Comparison of ENCODE assay signal across 25 cellular contexts in genomic region chr4:7947927-7948326, GRCh38. TPM values are rescaled to one million over a fixed set of nuclear protein-coding genes. Genes with fewer than 3 reads are reported as not detected.
A peak's percentile ranks its signal among the peaks of the same experiment; 100 is the strongest.
DNase-seq lines count a peak whose midpoint lies in the region; ATAC-seq, FAIRE-seq and TF ChIP-seq lines count a peak whose summit lies in the region.
"Had no signal": no experiment of that assay in that cellular context is flagged by ENCODE, and none has a peak within 500 bp of the region (broad histone marks: within the 10 kb centered on the region; RNA-seq: fewer than 3 reads in every experiment).

No MANE protein-coding gene starts in this region.

- no peak overlapping the region for H3K27ac Mint-ChIP-seq in activated T-cell treated with anti-CD3 and anti-CD28 coated beads, Interleukin-2, amount 50 U/mL, for 72 hours
- H3K27ac Mint-ChIP-seq in H9 = no peak overlapping the region
- H3K27ac Mint-ChIP-seq: activated T-helper 1 cell treated with anti-CD3 and anti-CD28 coated beads, Interleukin-12 subunit alpha, Interleukin-12 subunit beta, Interleukin-2, Interleukin-4 antibody, amounts not matched to agents 30 ng/mL and 10 ng/mL and 1 ng/mL, durations not matched to agents 14 hours and 24 hours and 36 hours had no signal

- no peak overlapping the region for H3K4me2 ChIP-seq in K562 (ENCODE audit: insufficient read depth, low read length)
- no peak overlapping the region for H3K4me2 ChIP-seq in H9 (ENCODE audit: insufficient read depth, insufficient read length, low read length)

- H3K9ac ChIP-seq in K562 (ENCODE audit: insufficient read depth in 1 of 2, low read depth in 2 of 2, low read length in 2 of 2) = no peak overlapping the region
- no peak overlapping the region for H3K9ac ChIP-seq in H9 (ENCODE audit: extremely low read depth, insufficient read length, low read length)
- H3K9ac ChIP-seq: SK-N-SH had no signal

- CTCF ChIA-PET in K562 (lab: Yijun Ruan, JAX; ENCODE audit: low intra/inter-chr PET ratio) = no interaction called here

- H3K4me1 Mint-ChIP-seq in activated T-cell treated with anti-CD3 and anti-CD28 coated beads, Interleukin-2, amount 50 U/mL, for 72 hours (ENCODE audit: low read depth) = peaks cover 21% of the 10 kb centered on the region
- H3K4me1 Mint-ChIP-seq in H9 = peaks cover 2 to 5% of the 10 kb centered on the region in 2 experiments; a peak in 3 of 4 replicates

- FAIRE-seq in K562 (lab: Jason Lieb, UNC) = no peak

- TF ChIP-seq RAD21 in K562 (CRISPR knock-in tag; conservative IDR thresholded peaks at IDR 0.05 in 1 of 2, IDR thresholded peaks at IDR 0.05 in 1 of 2) = no peak

- no peaks in the 10 kb centered on the region; the same call in 1 of the 2 replicates for H4K20me1 ChIP-seq in K562 (replicated peaks; ENCODE audit: control insufficient read depth, insufficient read depth, low read length)
- no peaks in the 10 kb centered on the region for H4K20me1 ChIP-seq in H9 (ENCODE audit: control insufficient read depth, insufficient read depth, insufficient read length)

- no peaks in the 10 kb centered on the region for H3K79me1 ChIP-seq in H9 (ENCODE audit: insufficient read depth, low read depth, low read length, poor library complexity, severe bottlenecking)

- no peak overlapping the region for H2BK12ac ChIP-seq in H9 (ENCODE audit: insufficient read length, low read depth, low read length)

- POLR2A ChIA-PET in K562 (lab: Yijun Ruan, JAX) = interaction anchor here (1.0 kb wide), 1 partner anchor 17 kb away, joined by 3 read pairs; no protein-coding TSS in a partner anchor

- H4K5ac ChIP-seq in H9 (ENCODE audit: insufficient read length, low read depth, low read length) = no peak overlapping the region

- TF ChIP-seq CTCF in K562 (IDR thresholded peaks at IDR 0.05 in 2 of 3, conservative IDR thresholded peaks at IDR 0.05 in 1 of 3; ENCODE audit: insufficient read depth in 2 of 3, low read depth in 1 of 3, low read length in 3 of 3) (no peak), H9 (conservative IDR thresholded peaks at IDR 0.05) (no peak)

- no peak overlapping the region for H3K4ac ChIP-seq in H9 (ENCODE audit: low read depth, low read length)

- peak; percentile 89 to 94 for ATAC-seq in activated T-cell treated with anti-CD3 and anti-CD28 coated beads, Interleukin-2, amount 50 U/mL, for 72 hours (replicated peaks in 1 of 2)
- ATAC-seq in K562 = no peak
- no peak for ATAC-seq in GM18867 (IDR thresholded peaks at IDR 0.05; ENCODE audit: unreplicated experiment)
- no peak for ATAC-seq in Right ventricle myocardium inferior
- ATAC-seq: PC-3 had no signal

- no peak overlapping the region for H3K18ac ChIP-seq in H9 (ENCODE audit: insufficient read length, low read depth, low read length)

- no peak for DNase-seq in activated T-cell treated with anti-CD3 and anti-CD28 coated beads, Interleukin-2, amount 50 U/mL, for 72 hours
- DNase-seq in activated T-cell treated with anti-CD3 and anti-CD28 coated beads for 4 hours (no peak), OCI-M1 (lab: John Stamatoyannopoulos, UW) (peak; percentile 4), K562 (ENCODE audit: extremely low read depth in 1 of 4, low spot score in 3 of 4) (no peak), posterior vena cava (ENCODE audit: low spot score) (peak; percentile 4), H9 (no peak), Right ventricle myocardium inferior (ENCODE audit: missing footprints) (no peak)
- DNase-seq: activated CD4-positive, CD25-positive, alpha-beta regulatory T cell treated with anti-CD3 and anti-CD28 coated beads, Interleukin-2, amount 50 U/mL, for 72 hours; EL; glutamatergic neuron; H7; Kasumi-1; mammary epithelial cell; NCI-H1417 treated with DMSO at 0.1 percent for 48 hours; NCI-H2081; NCI-H524 treated with DMSO at 0.1 percent for 48 hours; NK-92 treated with Interleukin-12 subunit alpha and Interleukin-12 subunit beta, amount 100 ng/mL, for 24 hours; PC-3; right cardiac atrium; stimulated activated CD8-positive, alpha-beta memory T cell treated with anti-CD3 and anti-CD28 coated beads, Interleukin-4, amount 100 ng/mL, for 48 hours; transverse colon had no signal

- peaks cover 5 to 8% of the 10 kb centered on the region in 2 donors for H3K9me3 Mint-ChIP-seq in activated T-cell treated with anti-CD3 and anti-CD28 coated beads, Interleukin-2, amount 50 U/mL, for 72 hours
- H3K9me3 Mint-ChIP-seq in H9 = no peaks in the 10 kb centered on the region; a peak in 2 of 5 replicates

- no peak overlapping the region for H2BK5ac ChIP-seq in H9 (ENCODE audit: insufficient read length, low read length)

- H2BK20ac ChIP-seq in H9 (ENCODE audit: low read depth, low read length, poor library complexity, severe bottlenecking) = no peak overlapping the region

- H3K9me3 ChIP-seq in K562 (replicated peaks; ENCODE audit: control insufficient read depth, insufficient read depth, low read depth, low read length) (no peaks in the 10 kb centered on the region), H9 (ENCODE audit: control insufficient read depth, low read depth, low read length) (no peaks in the 10 kb centered on the region)
- H3K9me3 ChIP-seq: SK-N-SH, transverse colon had no signal

- no peak overlapping the region for H4K8ac ChIP-seq in H9 (replicated peaks; ENCODE audit: insufficient read length, low read depth, low read length)

- H3K9me1 ChIP-seq in K562 (ENCODE audit: control insufficient read depth, insufficient read depth, low read length) = no peaks in the 10 kb centered on the region

- WGBS in K562 (ENCODE audit: insufficient coverage, low coverage, missing lambda C conversion rate) = 3% methylated on average over 4 of the region's 4 CpGs
- no CpG with 5 or more reads among the region's 4 CpGs for WGBS in H9 (ENCODE audit: extremely low coverage, insufficient read length, low lambda C conversion rate)

- H2AFZ ChIP-seq in K562 (ENCODE audit: low read depth, low read length) = no peak overlapping the region
- no peak overlapping the region for H2AFZ ChIP-seq in H9 (ENCODE audit: low read length)

- H4K91ac ChIP-seq in H9 (ENCODE audit: insufficient read length, low read depth, low read length) = no peak overlapping the region

- no TSS peak for BruUV-seq in K562 (replicated peaks; lab: Mats Ljungman, UMichigan)

- no peak overlapping the region for H3K56ac ChIP-seq in H9 (ENCODE audit: insufficient read length, low read depth, low read length)

- no peak overlapping the region for H2BK15ac ChIP-seq in H9 (ENCODE audit: low read depth, low read length)

- TF ChIP-seq EP300 in K562 (IDR thresholded peaks at IDR 0.05; ENCODE audit: low read length) = no peak

- intact Hi-C loops in K562 (cut with micrococcal nuclease) (no loop called here), posterior vena cava (cut with DNase I) (no loop called here), Right ventricle myocardium inferior (cut with DNase I) (no loop called here)

- no peak overlapping the region for H3K23ac ChIP-seq in H9 (ENCODE audit: insufficient read length, low read depth, low read length)

- peaks cover 44% of the 10 kb centered on the region for H3K27me3 Mint-ChIP-seq in activated T-cell treated with anti-CD3 and anti-CD28 coated beads, Interleukin-2, amount 50 U/mL, for 72 hours (ENCODE audit: low read depth)
- H3K27me3 Mint-ChIP-seq in H9 (ENCODE audit: low read depth) = peaks cover 6% of the 10 kb centered on the region

- no peak overlapping the region for H3K14ac ChIP-seq in H9 (ENCODE audit: insufficient read depth, low read length)

- in situ Hi-C loops in K562 (cut with MboI) = no loop called here

- H2BK120ac ChIP-seq in H9 (ENCODE audit: low read depth, low read length, poor library complexity, severe bottlenecking) = no peak overlapping the region

- H3K4me3 ChIP-seq in K562 = no peak overlapping the region
- H3K4me3 ChIP-seq: transverse colon had no signal

- H3K27me3 ChIP-seq in K562 (ENCODE audit: control insufficient read depth in 2 of 2, insufficient read depth in 2 of 2, low read length in 2 of 2) = 0 out of 5 replicates have a peak, but pooled peaks cover 0 to 14% of the 10 kb centered on the region in 2 experiments
- H3K27me3 ChIP-seq in H9 (ENCODE audit: insufficient read depth, low read length) = no peaks in the 10 kb centered on the region
- H3K27me3 ChIP-seq: transverse colon had no signal

- H3K23me2 ChIP-seq in H9 (ENCODE audit: insufficient read length, low read depth, low read length, poor library complexity, severe bottlenecking) = no peaks in the 10 kb centered on the region

- no peaks in the 10 kb centered on the region for H3K36me3 ChIP-seq in K562 (ENCODE audit: control insufficient read depth, insufficient read depth, low read length)
- H3K36me3 ChIP-seq: transverse colon had no signal

- peaks cover 4 to 12% of the 10 kb centered on the region in 2 donors for H3K36me3 Mint-ChIP-seq in activated T-cell treated with anti-CD3 and anti-CD28 coated beads, Interleukin-2, amount 50 U/mL, for 72 hours (ENCODE audit: insufficient read depth in 2 of 2)
- H3K36me3 Mint-ChIP-seq in H9 (ENCODE audit: insufficient read depth in 1 of 3, low read depth in 3 of 3) = no peaks in the 10 kb centered on the region

- no peak overlapping the region for H3T11ph ChIP-seq in H9 (ENCODE audit: low read length)

- H3K79me2 ChIP-seq in K562 (ENCODE audit: control insufficient read depth, insufficient read depth, low read length) = no peaks in the 10 kb centered on the region
- no peaks in the 10 kb centered on the region; the same call in 1 of the 2 replicates for H3K79me2 ChIP-seq in H9 (ENCODE audit: insufficient read depth, low read length)

- H2AK5ac ChIP-seq in H9 (ENCODE audit: insufficient read length, low read length) = no peak overlapping the region

- no peak for TF ChIP-seq POLR2A in K562 (conservative IDR thresholded peaks at IDR 0.05)

- H3K4me1 ChIP-seq in K562 (replicated peaks in 1 of 2; ENCODE audit: control insufficient read depth in 2 of 2, insufficient read depth in 2 of 2, low read length in 2 of 2) (no peaks in the 10 kb centered on the region), H9 (ENCODE audit: insufficient read depth, low read length) (no peaks in the 10 kb centered on the region)

- no peak overlapping the region for H3K27ac ChIP-seq in K562 (ENCODE audit: extremely low read depth, low read depth, low read length)
- no peak overlapping the region for H3K27ac ChIP-seq in H9 (ENCODE audit: insufficient read length, low read depth, low read length)
- H3K27ac ChIP-seq: transverse colon had no signal

- H3K4me3 Mint-ChIP-seq in activated T-cell treated with anti-CD3 and anti-CD28 coated beads, Interleukin-2, amount 50 U/mL, for 72 hours = peak overlapping the region; percentile 33 to 50
- no peak overlapping the region for H3K4me3 Mint-ChIP-seq in H9
- H3K4me3 Mint-ChIP-seq: activated T-helper 1 cell treated with anti-CD3 and anti-CD28 coated beads, Interleukin-12 subunit alpha, Interleukin-12 subunit beta, Interleukin-2, Interleukin-4 antibody, amounts not matched to agents 30 ng/mL and 10 ng/mL and 1 ng/mL, durations not matched to agents 14 hours and 24 hours and 36 hours; endodermal cell had no signal

RNA-seq across cellular contexts. Expression of gene AFAP1, which starts 8.3 kb away (rescaled TPM):
- total RNA-seq in activated T-cell treated with anti-CD3 and anti-CD28 coated beads, Interleukin-2, amount 50 U/mL, for 72 hours = 10 to 100 TPM; 30.6 to 49.3 TPM
- total RNA-seq in K562 (2011; cell fraction: chromatin; rRNA removed; ENCODE audit: low replicate concordance) = 0.79 and 1.9 TPM in 2 replicates
- 0.17 and 0.39 TPM in 2 replicates for total RNA-seq in K562 (2011; cell fraction: nucleolus; rRNA removed)
- total RNA-seq in K562 (2011; cell fraction: nucleoplasm; rRNA removed) = 0.23 and 1.0 TPM in 2 replicates
- 0.14 and 0.16 TPM in 2 replicates for total RNA-seq in K562 (2014; rRNA removed)
- 0.07 and 0.16 TPM in 2 replicates for total RNA-seq in K562 (2014; rRNA removed; fragmentation: Illumina TruSeq; extraction: Trizol)
- 0.04 and 0.11 TPM in 2 replicates for total RNA-seq in K562 (2015; rRNA removed; fragmentation: Illumina TruSeq; extraction: Trizol)
- 0.42 and 0.49 TPM in 2 replicates for total RNA-seq in K562 (2021)
- polyA plus RNA-seq in K562 (2011; rRNA removed) = 0.07 TPM in 2 replicates
- 0.01 and 0.07 TPM in 2 replicates for polyA plus RNA-seq in K562 (2011; cell fraction: cytosol; rRNA removed)
- polyA plus RNA-seq in K562 (2011; cell fraction: nucleus; rRNA removed) = 0.13 and 0.20 TPM in 2 replicates
- 0.30 and 1.0 TPM in 2 replicates for polyA plus RNA-seq in K562 (2012)
- polyA plus RNA-seq in K562 (2014; fragmentation: Illumina TruSeq; extraction: Trizol) = 0.10 and 0.15 TPM in 2 replicates
- polyA plus RNA-seq in K562 (2014; fragmentation: Nextera tagmentation; extraction: Ambion mirVana) = under 1 TPM in 1 of 2 experiments, not detected in 1; 0.20 TPM
- 0.13 and 0.27 TPM in 2 replicates for polyA plus RNA-seq in K562 (2014; rRNA removed)
- polyA minus RNA-seq in K562 (2011; rRNA and poly(A)+ RNA removed) = 0.03 and 0.07 TPM in 2 replicates
- polyA minus RNA-seq in K562 (2011; cell fraction: cytosol; rRNA and poly(A)+ RNA removed) = 0.55 TPM in 1 of 2 replicates, not detected in the other
- 0.33 and 0.81 TPM in 2 replicates for polyA minus RNA-seq in K562 (2011; cell fraction: nucleus; rRNA and poly(A)+ RNA removed)
- total RNA-seq in posterior vena cava = 10 to 100 TPM; 45.3 TPM
- total RNA-seq in H9 (2021) = 5.4 and 6.5 TPM in 2 replicates
- 8.0 TPM for total RNA-seq in Right ventricle myocardium inferior

Comparison
In these comparisons a context has a peak if more than half of its experiments do, and no peak if none do; other contexts are left out.
1. ATAC-seq: peak in activated T-cell treated with anti-CD3 and anti-CD28 coated beads, Interleukin-2, amount 50 U/mL, for 72 hours (2 of 2); none in K562 (single experiment), GM18867 (single experiment) and Right ventricle myocardium inferior (single experiment).
2. DNase-seq: peak in OCI-M1 (single experiment) and posterior vena cava (single experiment); none in activated T-cell treated with anti-CD3 and anti-CD28 coated beads, Interleukin-2, amount 50 U/mL, for 72 hours (0 of 2), activated T-cell treated with anti-CD3 and anti-CD28 coated beads for 4 hours (single experiment), K562 (0 of 4), H9 (single experiment) and Right ventricle myocardium inferior (single experiment).
3. H3K4me3 Mint-ChIP-seq: peak in activated T-cell treated with anti-CD3 and anti-CD28 coated beads, Interleukin-2, amount 50 U/mL, for 72 hours (2 of 2); none in H9 (0 of 2).